ENCODE assay signal across 19 cellular contexts in the genomic region with DNA sequence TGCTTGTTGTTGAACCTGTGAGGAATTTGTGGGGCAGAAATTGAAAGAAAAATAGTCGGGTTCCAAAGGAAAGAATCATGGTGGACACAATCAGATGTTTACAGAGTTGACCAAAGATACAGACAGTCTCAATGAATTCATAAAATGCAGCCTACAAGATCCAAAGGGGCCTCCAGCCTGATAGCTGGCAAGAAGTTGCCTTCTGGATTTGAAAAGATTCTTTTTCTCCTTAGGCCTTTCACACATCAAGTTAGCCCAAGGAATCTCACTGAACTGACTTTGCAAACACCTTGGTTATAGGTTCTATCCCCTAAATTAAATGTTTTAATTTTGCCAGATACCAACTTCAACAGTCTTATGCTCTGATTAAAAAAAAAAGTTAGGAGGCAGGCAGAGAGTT. TPM values are rescaled to one million over a fixed set of nuclear protein-coding genes. Genes with fewer than 3 reads are reported as not detected.
DNase-seq lines count a peak whose midpoint lies in the region; ATAC-seq and TF ChIP-seq lines count a peak whose summit lies in the region.
"Had no signal": no experiment of that assay in that cellular context is flagged by ENCODE, and none has a peak within 500 bp of the region (broad histone marks: within the 10 kb centered on the region; RNA-seq: fewer than 3 reads in every experiment).

No MANE protein-coding gene starts in this region.

- H3K4me1 Mint-ChIP-seq in natural killer cell treated with Interleukin-12 subunit alpha and Interleukin-12 subunit beta and Interleukin-15 and Interleukin-18, amount 100 ng/mL, for 72 hours (ENCODE audit: low read depth in 2 of 2), result peaks cover 73 to 90% of the 10 kb centered on the region in 2 donors
- H3K4me1 Mint-ChIP-seq in natural killer cell, result peaks cover 28 to 41% of the 10 kb centered on the region in 2 donors
- H3K4me1 Mint-ChIP-seq in activated naive CD8-positive, alpha-beta T cell treated with anti-CD3 and anti-CD28 coated beads, Interleukin-2, amount 50 U/mL, for 24 hours, result peaks cover 96% of the 10 kb centered on the region
- H3K4me1 Mint-ChIP-seq in stimulated activated naive CD8-positive, alpha-beta T cell treated with anti-CD3 and anti-CD28 coated beads, Interleukin-15, amount 100 ng/mL, for 72 hours, result peaks cover 92% of the 10 kb centered on the region

- no peak for DNase-seq in natural killer cell treated with Interleukin-12 subunit alpha and Interleukin-12 subunit beta and Interleukin-15 and Interleukin-18, amount 100 ng/mL, for 72 hours (ENCODE audit: low spot score)
- no peak for DNase-seq in natural killer cell
- no peak for DNase-seq in activated naive CD8-positive, alpha-beta T cell treated with anti-CD3 and anti-CD28 coated beads, Interleukin-2, amount 50 U/mL, for 24 hours
- DNase-seq in stimulated activated naive CD8-positive, alpha-beta T cell treated with anti-CD3 and anti-CD28 coated beads, Interleukin-15, amount 100 ng/mL, for 72 hours, result no peak
- no peak for DNase-seq in psoas muscle
- DNase-seq: GDM1, left lung, MG63, NCI-H187 treated with DMSO at 0.1 percent for 48 hours, NCI-H446 treated with DMSO at 0.1 percent for 48 hours, SHP77 treated with DMSO at 0.1 percent for 48 hours, T-helper 9 cell had no signal

- H3K4me3 ChIP-seq in OCI-LY1 (ENCODE audit: low read depth, low read length, poor library complexity, severe bottlenecking) (peak overlapping the region; percentile 17), psoas muscle (no peak overlapping the region)
- H3K4me3 ChIP-seq: left lung, MG63, thoracic aorta had no signal

- no peak for ATAC-seq in natural killer cell treated with Interleukin-12 subunit alpha and Interleukin-12 subunit beta and Interleukin-15 and Interleukin-18, amount 100 ng/mL, for 72 hours
- ATAC-seq in natural killer cell (no peak), HG02852 (IDR thresholded peaks at IDR 0.05; ENCODE audit: unreplicated experiment) (no peak), psoas muscle (no peak), GM21529 (IDR thresholded peaks at IDR 0.05; ENCODE audit: unreplicated experiment) (no peak)
- ATAC-seq in activated naive CD8-positive, alpha-beta T cell treated with anti-CD3 and anti-CD28 coated beads, Interleukin-2, amount 50 U/mL, for 24 hours, result no peak
- ATAC-seq in stimulated activated naive CD8-positive, alpha-beta T cell treated with anti-CD3 and anti-CD28 coated beads, Interleukin-15, amount 100 ng/mL, for 72 hours, result no peak
- ATAC-seq: left lung had no signal

- peaks cover 3% of the 10 kb centered on the region for H3K9me3 Mint-ChIP-seq in natural killer cell treated with Interleukin-12 subunit alpha and Interleukin-12 subunit beta and Interleukin-15 and Interleukin-18, amount 100 ng/mL, for 72 hours
- H3K9me3 Mint-ChIP-seq in natural killer cell, result no peaks in the 10 kb centered on the region
- no peaks in the 10 kb centered on the region for H3K9me3 Mint-ChIP-seq in activated naive CD8-positive, alpha-beta T cell treated with anti-CD3 and anti-CD28 coated beads, Interleukin-2, amount 50 U/mL, for 24 hours
- no peaks in the 10 kb centered on the region for H3K9me3 Mint-ChIP-seq in stimulated activated naive CD8-positive, alpha-beta T cell treated with anti-CD3 and anti-CD28 coated beads, Interleukin-15, amount 100 ng/mL, for 72 hours
- H3K9me3 Mint-ChIP-seq: brain had no signal

- H3K79me2 ChIP-seq in OCI-LY1 (ENCODE audit: insufficient read depth, low read length), result no peaks in the 10 kb centered on the region
- H3K79me2 ChIP-seq: parathyroid adenoma had no signal

- H3K9me3 ChIP-seq in OCI-LY1 (ENCODE audit: low read length) (no peaks in the 10 kb centered on the region), psoas muscle (no peaks in the 10 kb centered on the region)
- H3K9me3 ChIP-seq: left lung, MG63, thoracic aorta had no signal

- H3K4me1 ChIP-seq in OCI-LY1 (ENCODE audit: insufficient read depth, low read length, severe bottlenecking) (peaks cover 96% of the 10 kb centered on the region), psoas muscle (no peaks in the 10 kb centered on the region)

- H2AFZ ChIP-seq in OCI-LY1 (ENCODE audit: low read length), result no peak overlapping the region
- H2AFZ ChIP-seq: parathyroid adenoma had no signal

- H3K9ac ChIP-seq in OCI-LY1 (ENCODE audit: low read length), result peak overlapping the region; percentile 39
- H3K9ac ChIP-seq: parathyroid adenoma had no signal

- H3K36me3 ChIP-seq in OCI-LY1 (ENCODE audit: insufficient read depth, low read length) (no peaks in the 10 kb centered on the region), psoas muscle (ENCODE audit: insufficient read depth in 1 of 2, low read depth in 1 of 2) (no peaks in the 10 kb centered on the region)
- H3K36me3 ChIP-seq: left lung, MG63, thoracic aorta had no signal

- intact Hi-C loops in natural killer cell (cut with micrococcal nuclease), result no loop called here
- intact Hi-C loops in psoas muscle (cut with DNase I), result no loop called here

- peak overlapping the region; percentile 95 to 96 for H3K27ac Mint-ChIP-seq in natural killer cell treated with Interleukin-12 subunit alpha and Interleukin-12 subunit beta and Interleukin-15 and Interleukin-18, amount 100 ng/mL, for 72 hours
- H3K27ac Mint-ChIP-seq in natural killer cell, result no peak overlapping the region
- H3K27ac Mint-ChIP-seq in activated naive CD8-positive, alpha-beta T cell treated with anti-CD3 and anti-CD28 coated beads, Interleukin-2, amount 50 U/mL, for 24 hours, result peak overlapping the region; percentile 99
- peak overlapping the region; percentile 75 to 100 for H3K27ac Mint-ChIP-seq in stimulated activated naive CD8-positive, alpha-beta T cell treated with anti-CD3 and anti-CD28 coated beads, Interleukin-15, amount 100 ng/mL, for 72 hours
- H3K27ac Mint-ChIP-seq: brain had no signal

- 54 to 62% (median 57%) methylated on average over 1 of the region's 1 CpG for WGBS in psoas muscle, 3 donors

- H3K4me3 Mint-ChIP-seq in natural killer cell treated with Interleukin-12 subunit alpha and Interleukin-12 subunit beta and Interleukin-15 and Interleukin-18, amount 100 ng/mL, for 72 hours, result peak overlapping the region; percentile 90
- no peak overlapping the region for H3K4me3 Mint-ChIP-seq in natural killer cell
- peak overlapping the region; percentile 75 for H3K4me3 Mint-ChIP-seq in activated naive CD8-positive, alpha-beta T cell treated with anti-CD3 and anti-CD28 coated beads, Interleukin-2, amount 50 U/mL, for 24 hours
- H3K4me3 Mint-ChIP-seq in stimulated activated naive CD8-positive, alpha-beta T cell treated with anti-CD3 and anti-CD28 coated beads, Interleukin-15, amount 100 ng/mL, for 72 hours, result peak overlapping the region; percentile 73 to 90
- H3K4me3 Mint-ChIP-seq: brain had no signal

- H3K27me3 ChIP-seq in OCI-LY1 (ENCODE audit: insufficient read depth, low read length) (no peaks in the 10 kb centered on the region), psoas muscle (ENCODE audit: insufficient read depth in 3 of 3, low read length in 2 of 3) (no peaks in the 10 kb centered on the region)
- H3K27me3 ChIP-seq: left lung had no signal

- peak overlapping the region; percentile 82 for H3K27ac ChIP-seq in OCI-LY1 (ENCODE audit: low read depth, low read length, poor library complexity, severe bottlenecking)
- no peak overlapping the region for H3K27ac ChIP-seq in psoas muscle
- H3K27ac ChIP-seq: left lung, parathyroid adenoma, thoracic aorta had no signal

- H3K4me2 ChIP-seq in OCI-LY1 (ENCODE audit: low read length), result peak overlapping the region; percentile 52

- H3F3A ChIP-seq in OCI-LY1 (ENCODE audit: insufficient read depth, low read length), result 0 out of 2 replicates have a peak, but pooled peaks cover 5% of the 10 kb centered on the region

- no peaks in the 10 kb centered on the region for H4K20me1 ChIP-seq in OCI-LY1 (ENCODE audit: insufficient read depth, low read length)

- no peak for TF ChIP-seq CTCF in natural killer cell (IDR thresholded peaks at IDR 0.05)
- no peak for TF ChIP-seq CTCF in OCI-LY1 (IDR thresholded peaks at IDR 0.05; ENCODE audit: low read length)
- no peak for TF ChIP-seq CTCF in psoas muscle (IDR thresholded peaks at IDR 0.05)

- H3K36me3 Mint-ChIP-seq in natural killer cell treated with Interleukin-12 subunit alpha and Interleukin-12 subunit beta and Interleukin-15 and Interleukin-18, amount 100 ng/mL, for 72 hours, result peaks cover 40% of the 10 kb centered on the region
- H3K36me3 Mint-ChIP-seq in natural killer cell, result no peaks in the 10 kb centered on the region
- peaks cover 82% of the 10 kb centered on the region for H3K36me3 Mint-ChIP-seq in activated naive CD8-positive, alpha-beta T cell treated with anti-CD3 and anti-CD28 coated beads, Interleukin-2, amount 50 U/mL, for 24 hours (ENCODE audit: low read depth)
- H3K36me3 Mint-ChIP-seq: brain had no signal

- no peaks in the 10 kb centered on the region for H3K27me3 Mint-ChIP-seq in natural killer cell treated with Interleukin-12 subunit alpha and Interleukin-12 subunit beta and Interleukin-15 and Interleukin-18, amount 100 ng/mL, for 72 hours
- H3K27me3 Mint-ChIP-seq in natural killer cell (ENCODE audit: low read depth in 2 of 2), result peaks cover 10 to 18% of the 10 kb centered on the region in 2 donors
- H3K27me3 Mint-ChIP-seq in activated naive CD8-positive, alpha-beta T cell treated with anti-CD3 and anti-CD28 coated beads, Interleukin-2, amount 50 U/mL, for 24 hours, result no peaks in the 10 kb centered on the region
- H3K27me3 Mint-ChIP-seq in stimulated activated naive CD8-positive, alpha-beta T cell treated with anti-CD3 and anti-CD28 coated beads, Interleukin-15, amount 100 ng/mL, for 72 hours, result no peaks in the 10 kb centered on the region

- no peaks in the 10 kb centered on the region for H3K9me2 ChIP-seq in OCI-LY1 (ENCODE audit: low read depth, low read length)

RNA-seq across cellular contexts. Expression of a gene that starts 21.5 kb away (rescaled TPM):
- total RNA-seq in natural killer cell treated with Interleukin-12 subunit alpha and Interleukin-12 subunit beta and Interleukin-15 and Interleukin-18, amount 100 ng/mL, for 72 hours, result 10 to 100 TPM; 52.1 to 86.2 TPM
- 1 to 10 TPM; 1.1 to 3.5 (median 2.1) TPM for total RNA-seq in natural killer cell
- total RNA-seq in psoas muscle, result under 1 TPM; 0.06 to 0.27 (median 0.10) TPM
- polyA plus RNA-seq in psoas muscle, result under 1 TPM; 0.03 to 0.30 (median 0.04) TPM
- total RNA-seq: epithelial cell of proximal tubule had no signal

RNA-seq across cellular contexts. Expression of a gene that starts 46.0 kb away (rescaled TPM):
- 10 to 100 TPM in 1 of 2 donors, 1 to 10 TPM in 1; 3.8 to 13.4 TPM for total RNA-seq in natural killer cell treated with Interleukin-12 subunit alpha and Interleukin-12 subunit beta and Interleukin-15 and Interleukin-18, amount 100 ng/mL, for 72 hours
- total RNA-seq in natural killer cell (10 to 100 TPM; 11.1 to 56.7 (median 12.9) TPM), psoas muscle (1 to 10 TPM in 2 of 4 donors, under 1 TPM in 2; 0.75 to 2.6 (median 1.3) TPM)
- polyA plus RNA-seq in psoas muscle, result under 1 TPM; 0.04 to 0.13 (median 0.10) TPM
- total RNA-seq: epithelial cell of proximal tubule had no signal

Comparison
In these comparisons a context has a peak if more than half of its experiments do, and no peak if none do; other contexts are left out.
1. H3K27ac Mint-ChIP-seq: peak in natural killer cell treated with Interleukin-12 subunit alpha and Interleukin-12 subunit beta and Interleukin-15 and Interleukin-18, amount 100 ng/mL, for 72 hours (2 of 2), activated naive CD8-positive, alpha-beta T cell treated with anti-CD3 and anti-CD28 coated beads, Interleukin-2, amount 50 U/mL, for 24 hours (single experiment) and stimulated activated naive CD8-positive, alpha-beta T cell treated with anti-CD3 and anti-CD28 coated beads, Interleukin-15, amount 100 ng/mL, for 72 hours (2 of 2); none in natural killer cell (0 of 2).
2. RNA of a gene that starts 21.5 kb away (total RNA-seq): 52.1 to 86.2 TPM in natural killer cell treated with Interleukin-12 subunit alpha and Interleukin-12 subunit beta and Interleukin-15 and Interleukin-18, amount 100 ng/mL, for 72 hours; 1.1 to 3.5 TPM in natural killer cell and 0.06 to 0.27 TPM in psoas muscle; every median in the first group is over 10 times any median in the second.